ENCODE assay signal across 22 cellular contexts in the genomic region with DNA sequence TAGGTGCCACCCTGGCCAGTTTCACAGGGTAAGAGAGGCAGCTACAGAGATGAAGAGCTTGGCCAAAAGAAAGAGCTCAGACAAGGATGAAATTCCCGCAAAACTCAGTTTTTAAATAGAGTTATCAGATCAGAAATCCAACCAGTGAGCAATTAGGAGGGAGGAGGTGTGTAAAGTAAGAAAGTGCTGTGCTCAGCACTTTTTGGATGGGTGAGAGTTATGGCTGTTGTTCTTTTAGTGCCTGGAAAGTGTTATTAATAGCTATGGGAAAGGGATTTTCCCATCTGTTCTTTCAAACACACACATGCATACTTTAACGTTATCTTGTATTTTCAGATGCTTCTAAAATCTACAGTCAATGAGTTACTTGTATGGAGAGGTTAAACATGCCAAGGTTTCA.
A peak's percentile ranks its signal among the peaks of the same experiment; 100 is the strongest.
DNase-seq lines count a peak whose midpoint lies in the region; ATAC-seq, FAIRE-seq and TF ChIP-seq lines count a peak whose summit lies in the region.
"Had no signal": no experiment of that assay in that cellular context is flagged by ENCODE, and none has a peak within 500 bp of the region (broad histone marks: within the 10 kb centered on the region; RNA-seq: fewer than 3 reads in every experiment).

No MANE protein-coding gene starts in this region.

- H3K27me3 ChIP-seq in HepG2 (ENCODE audit: control insufficient read depth in 1 of 2, insufficient read depth in 2 of 2, low read length in 2 of 2), result peaks cover 4 to 7% of the 10 kb centered on the region in 2 experiments; a peak in 2 of 5 replicates
- H3K27me3 ChIP-seq in right lobe of liver, result no peaks in the 10 kb centered on the region
- no peaks in the 10 kb centered on the region for H3K27me3 ChIP-seq in H1 (replicated peaks in 1 of 4; ENCODE audit: control insufficient read depth in 3 of 4, extremely low read depth in 1 of 4, insufficient read depth in 3 of 4, low read length in 3 of 4)
- H3K27me3 ChIP-seq in mesenchymal stem cell (ENCODE audit: control insufficient read depth in 1 of 2, insufficient read depth in 1 of 2, low read length in 2 of 2), result no peaks in the 10 kb centered on the region
- H3K27me3 ChIP-seq in WERI-Rb-1 (ENCODE audit: insufficient read depth, low read depth, severe bottlenecking), result peaks cover 93% of the 10 kb centered on the region
- H3K27me3 ChIP-seq: SJSA1 had no signal

- H2BK15ac ChIP-seq in H1 (ENCODE audit: low read length) (no peak overlapping the region), mesenchymal stem cell (ENCODE audit: low read depth, poor library complexity, severe bottlenecking) (no peak overlapping the region)

- H2BK12ac ChIP-seq in H1 (ENCODE audit: low read depth, low read length) (no peak overlapping the region), mesenchymal stem cell (ENCODE audit: low read length in 2 of 2) (no peak overlapping the region)

- no peak overlapping the region for H4K5ac ChIP-seq in H1 (ENCODE audit: insufficient read length, low read depth, low read length)

- FAIRE-seq in HepG2 (lab: Jason Lieb, UNC) (no peak), H1 (lab: Jason Lieb, UNC) (no peak)
- FAIRE-seq: GM12892, HTR-8/SVneo had no signal

- H2AFZ ChIP-seq in HepG2 (ENCODE audit: low read length) (no peak overlapping the region), H1 (ENCODE audit: low read length) (no peak overlapping the region), mesenchymal stem cell (ENCODE audit: low read depth, low read length) (no peak overlapping the region)

- H3K9me3 ChIP-seq in HepG2 (ENCODE audit: low read length), result no peaks in the 10 kb centered on the region
- H3K9me3 ChIP-seq in right lobe of liver, result no peaks in the 10 kb centered on the region
- H3K9me3 ChIP-seq in H1 (ENCODE audit: insufficient read depth in 2 of 2, low read depth in 1 of 2, low read length in 1 of 2), result 0 out of 4 replicates have a peak, but pooled peaks cover 0 to 3% of the 10 kb centered on the region in 2 experiments
- no peaks in the 10 kb centered on the region for H3K9me3 ChIP-seq in mesenchymal stem cell (ENCODE audit: control insufficient read depth, low read length)
- H3K9me3 ChIP-seq in WERI-Rb-1 (ENCODE audit: severe bottlenecking), result no peaks in the 10 kb centered on the region
- H3K9me3 ChIP-seq: SJSA1 had no signal

- no peak overlapping the region for H3K14ac ChIP-seq in H1 (ENCODE audit: insufficient read length)
- H3K14ac ChIP-seq in mesenchymal stem cell (ENCODE audit: low read length in 2 of 2), result no peak overlapping the region

- H4K91ac ChIP-seq in H1 (replicated peaks; ENCODE audit: insufficient read length, low read length) (no peak overlapping the region), mesenchymal stem cell (ENCODE audit: low read length) (no peak overlapping the region)

- POLR2A ChIA-PET in HepG2 (lab: Yijun Ruan, JAX), result no interaction called here
- POLR2A ChIA-PET in H1 (lab: Charles Lee; ENCODE audit: partially characterized antibody), result no interaction called here

- no peak overlapping the region for H2AK5ac ChIP-seq in H1 (ENCODE audit: low read depth, low read length)
- H2AK5ac ChIP-seq in mesenchymal stem cell (ENCODE audit: low read length, severe bottlenecking), result peak overlapping the region; percentile 3

- ATAC-seq in HepG2, result no peak
- ATAC-seq in right lobe of liver, result no peak

- no peak for TF ChIP-seq RAD21 in HepG2 (CRISPR knock-in tag; IDR thresholded peaks at IDR 0.05)
- TF ChIP-seq RAD21 in H1 (IDR thresholded peaks at IDR 0.05 in 1 of 2, conservative IDR thresholded peaks at IDR 0.05 in 1 of 2; ENCODE audit: low read depth in 2 of 2, low read length in 2 of 2), result no peak

- CTCF ChIA-PET in HepG2 (lab: Yijun Ruan, JAX; ENCODE audit: low intra/inter-chr PET ratio, low total read pairs) (no interaction called here), H1 (lab: Charles Lee; ENCODE audit: partially characterized antibody) (interaction anchor here (0.9 to 2.5 kb wide), 3 partner anchors 54 to 70 kb away, joined by 3 to 8 read pairs (median 3); no protein-coding TSS in a partner anchor)

- H2BK5ac ChIP-seq in H1 (ENCODE audit: low read depth, low read length) (no peak overlapping the region), mesenchymal stem cell (ENCODE audit: low read depth, low read length, poor library complexity, severe bottlenecking) (no peak overlapping the region)

- no peak overlapping the region for H3K27ac ChIP-seq in HepG2 (ENCODE audit: extremely low read length, insufficient read depth, low read length)
- H3K27ac ChIP-seq in right lobe of liver, result no peak overlapping the region
- H3K27ac ChIP-seq in H1 (ENCODE audit: low read depth, low read length), result no peak overlapping the region
- no peak overlapping the region for H3K27ac ChIP-seq in mesenchymal stem cell (ENCODE audit: low read length, poor library complexity, severe bottlenecking)
- H3K27ac ChIP-seq in WERI-Rb-1, result no peak overlapping the region
- H3K27ac ChIP-seq: KMS-11, SJSA1 had no signal

- H3K4me3 ChIP-seq in HepG2 (replicated peaks in 1 of 3; ENCODE audit: insufficient read depth in 1 of 3, low read depth in 2 of 3, low read length in 3 of 3), result no peak overlapping the region
- H3K4me3 ChIP-seq in right lobe of liver, result no peak overlapping the region
- no peak overlapping the region for H3K4me3 ChIP-seq in H1 (ENCODE audit: extremely low read depth in 1 of 4, insufficient read depth in 2 of 4, low read depth in 3 of 4, low read length in 4 of 4)
- no peak overlapping the region for H3K4me3 ChIP-seq in mesenchymal stem cell (ENCODE audit: insufficient read depth in 1 of 2, low read depth in 1 of 2, low read length in 2 of 2)
- no peak overlapping the region for H3K4me3 ChIP-seq in WERI-Rb-1 (ENCODE audit: low read depth, low read length)
- H3K4me3 ChIP-seq: SJSA1 had no signal

- H3K36me3 ChIP-seq in HepG2 (replicated peaks in 1 of 2; ENCODE audit: control insufficient read depth in 1 of 2, insufficient read depth in 2 of 2, low read length in 2 of 2) (no peaks in the 10 kb centered on the region), right lobe of liver (no peaks in the 10 kb centered on the region), H1 (ENCODE audit: control insufficient read depth in 2 of 4, insufficient read depth in 4 of 4, low read length in 3 of 4) (no peaks in the 10 kb centered on the region; a peak in 1 of 8 replicates), mesenchymal stem cell (ENCODE audit: control insufficient read depth in 1 of 2, insufficient read depth in 2 of 2, low read depth in 1 of 2, low read length in 2 of 2) (no peaks in the 10 kb centered on the region), WERI-Rb-1 (no peaks in the 10 kb centered on the region)
- H3K36me3 ChIP-seq: SJSA1 had no signal

- H3K23me2 ChIP-seq in H1 (ENCODE audit: low read depth, low read length), result no peaks in the 10 kb centered on the region

- H3K9ac ChIP-seq in HepG2 (ENCODE audit: insufficient read depth, low read depth, low read length), result no peak overlapping the region
- no peak overlapping the region for H3K9ac ChIP-seq in H1 (replicated peaks in 1 of 4; ENCODE audit: extremely low read depth in 1 of 4, low read depth in 3 of 4, low read length in 3 of 4)
- no peak overlapping the region for H3K9ac ChIP-seq in mesenchymal stem cell (ENCODE audit: low read length)
- H3K9ac ChIP-seq: KMS-11 had no signal

- no peak overlapping the region for H3K56ac ChIP-seq in H1 (replicated peaks; ENCODE audit: insufficient read length, low read depth, low read length)

- TF ChIP-seq CTCF in HepG2 (CRISPR knock-in tag; IDR thresholded peaks at IDR 0.05) (no peak), right lobe of liver (IDR thresholded peaks at IDR 0.05) (no peak), H1 (IDR thresholded peaks at IDR 0.05; ENCODE audit: control extremely low read depth in 1 of 3, insufficient read depth in 1 of 3, low read depth in 1 of 3, low read length in 3 of 3) (no peak), WERI-Rb-1 (IDR thresholded peaks at IDR 0.05; ENCODE audit: low read depth, low read length) (no peak)

- intact Hi-C loops in HepG2 (cut with micrococcal nuclease; ENCODE audit: unreplicated experiment), result no loop called here
- intact Hi-C loops in right lobe of liver (cut with DNase I), result no loop called here

- WGBS in HepG2 (ENCODE audit: low lambda C conversion rate), result 15% methylated on average over 2 of the region's 2 CpGs
- 73% methylated on average over 2 of the region's 2 CpGs for WGBS in right lobe of liver (ENCODE audit: insufficient coverage, low coverage, low lambda C conversion rate, missing lambda C conversion rate)
- 92% methylated on average over 2 of the region's 2 CpGs; no CpG with 5 or more reads in 1 of the 2 experiments for WGBS in H1 (ENCODE audit: extremely low coverage in 1 of 2, insufficient coverage in 1 of 2, insufficient read length in 1 of 2, insufficient replicate concordance in 2 of 2, low coverage in 1 of 2, low lambda C conversion rate in 2 of 2, missing lambda C conversion rate in 1 of 2), 2 experiments
- WGBS in mesenchymal stem cell, result 70% methylated on average over 2 of the region's 2 CpGs

- TF ChIP-seq POLR2A in HepG2 (IDR thresholded peaks at IDR 0.05; ENCODE audit: insufficient read depth in 1 of 2, low read depth in 2 of 2, low read length in 2 of 2) (no peak), right lobe of liver (IDR thresholded peaks at IDR 0.05) (no peak), H1 (IDR thresholded peaks at IDR 0.05; ENCODE audit: control extremely low read depth in 1 of 2, low read depth in 2 of 2, low read length in 2 of 2) (no peak)

- H3K4ac ChIP-seq in H1 (replicated peaks; ENCODE audit: insufficient read length, low read depth, low read length) (no peak overlapping the region), mesenchymal stem cell (ENCODE audit: low read depth in 1 of 2, low read length in 2 of 2) (no peak overlapping the region)

- H4K8ac ChIP-seq in H1 (ENCODE audit: extremely low read depth, insufficient read depth, low read length) (no peak overlapping the region), mesenchymal stem cell (ENCODE audit: low read length) (no peak overlapping the region)

- H2BK20ac ChIP-seq in H1 (ENCODE audit: low read length), result no peak overlapping the region

- BruUV-seq in HepG2 (replicated peaks; lab: Mats Ljungman, UMichigan), result no TSS peak

- no peak overlapping the region for H2BK120ac ChIP-seq in H1 (replicated peaks; ENCODE audit: low read depth, low read length)
- H2BK120ac ChIP-seq in mesenchymal stem cell (ENCODE audit: low read depth, low read length), result no peak overlapping the region

- H3K4me1 ChIP-seq in HepG2 (ENCODE audit: insufficient read depth, low read length) (no peaks in the 10 kb centered on the region), right lobe of liver (peaks cover 0 to 6% (median 0%) of the 10 kb centered on the region in 4 donors), H1 (replicated peaks in 1 of 4; ENCODE audit: control insufficient read depth in 3 of 4, insufficient read depth in 4 of 4, low read length in 3 of 4) (no peaks in the 10 kb centered on the region), mesenchymal stem cell (ENCODE audit: control insufficient read depth, insufficient read depth, low read depth, low read length) (peaks cover 23% of the 10 kb centered on the region)

- no peaks in the 10 kb centered on the region for H3K79me1 ChIP-seq in H1 (ENCODE audit: low read depth, low read length)
- no peaks in the 10 kb centered on the region for H3K79me1 ChIP-seq in mesenchymal stem cell (replicated peaks; ENCODE audit: low read length, poor library complexity, severe bottlenecking)

- H3K23ac ChIP-seq in H1 (ENCODE audit: insufficient read length) (no peak overlapping the region), mesenchymal stem cell (ENCODE audit: low read length in 2 of 2) (no peak overlapping the region)

- no peak overlapping the region for H3K18ac ChIP-seq in H1 (ENCODE audit: extremely low read depth, low read length)
- no peak overlapping the region for H3K18ac ChIP-seq in mesenchymal stem cell (ENCODE audit: low read depth in 1 of 2, low read length in 2 of 2)

- no peaks in the 10 kb centered on the region for H4K20me1 ChIP-seq in HepG2 (ENCODE audit: insufficient read depth, low read length)
- H4K20me1 ChIP-seq in H1 (replicated peaks in 1 of 2; ENCODE audit: control insufficient read depth in 1 of 2, insufficient read depth in 2 of 2, low read length in 2 of 2), result no peaks in the 10 kb centered on the region

- H3K4me2 ChIP-seq in HepG2 (ENCODE audit: low read depth, low read length), result no peak overlapping the region
- no peak overlapping the region for H3K4me2 ChIP-seq in H1 (ENCODE audit: insufficient read depth in 1 of 2, low read depth in 2 of 2, low read length in 2 of 2)
- H3K4me2 ChIP-seq in mesenchymal stem cell (ENCODE audit: low read length, poor library complexity, severe bottlenecking), result no peak overlapping the region
- H3K4me2 ChIP-seq: KMS-11 had no signal

- no peaks in the 10 kb centered on the region for H3K79me2 ChIP-seq in HepG2 (ENCODE audit: insufficient read depth, low read length)
- no peaks in the 10 kb centered on the region for H3K79me2 ChIP-seq in H1 (ENCODE audit: control insufficient read depth in 1 of 2, insufficient read depth in 2 of 2, low read length in 2 of 2)

- in situ Hi-C loops in HepG2 (cut with HindIII; ENCODE audit: extremely low pct_ligation_motif_present, low pct_unique_long_range_greater_than_20kb), result no loop called here

- DNase-seq in HepG2 (ENCODE audit: low spot score) (no peak), right lobe of liver (no peak), H1 (ENCODE audit: low read depth in 1 of 2, low spot score in 2 of 2) (no peak), mesenchymal stem cell (no peak), WERI-Rb-1 (no peak), NCI-H510A treated with DMSO at 0.1 percent for 48 hours (lab: John Stamatoyannopoulos, UW) (no peak)
- DNase-seq in activated CD4-positive, alpha-beta T cell treated with anti-CD3 and anti-CD28 coated beads, Interleukin-2, amount 50 U/mL, for 1 hour, result no peak
- DNase-seq: 8988T, Calu3, DMS79 treated with DMSO at 0.1 percent for 48 hours, GF-D8, H7, MM.1S, NCI-H2029, NCI-H446 treated with DMSO at 0.1 percent for 48 hours, NCI-H526 treated with DMSO at 0.1 percent for 48 hours, Right ventricle myocardium superior, RPMI8226 had no signal

- TF ChIP-seq EP300 in HepG2 (IDR thresholded peaks at IDR 0.05; ENCODE audit: low read depth in 2 of 2, low read length in 2 of 2), result no peak
- TF ChIP-seq EP300 in HepG2 (CRISPR knock-in tag; IDR thresholded peaks at IDR 0.05; ENCODE audit: borderline replicate concordance), result no peak
- TF ChIP-seq EP300 in H1 (IDR thresholded peaks at IDR 0.05; ENCODE audit: borderline replicate concordance in 1 of 2, low read depth in 2 of 2, low read length in 2 of 2), result no peak

Comparison
In these comparisons a context has a peak if more than half of its experiments do, and no peak if none do; other contexts are left out.
1. Of the 41 proteins assayed by ChIP-seq in both HepG2 and H1: peak only in HepG2: none; only in H1: none; in both: MAFK; in neither: 40.